In the genomic region with DNA sequence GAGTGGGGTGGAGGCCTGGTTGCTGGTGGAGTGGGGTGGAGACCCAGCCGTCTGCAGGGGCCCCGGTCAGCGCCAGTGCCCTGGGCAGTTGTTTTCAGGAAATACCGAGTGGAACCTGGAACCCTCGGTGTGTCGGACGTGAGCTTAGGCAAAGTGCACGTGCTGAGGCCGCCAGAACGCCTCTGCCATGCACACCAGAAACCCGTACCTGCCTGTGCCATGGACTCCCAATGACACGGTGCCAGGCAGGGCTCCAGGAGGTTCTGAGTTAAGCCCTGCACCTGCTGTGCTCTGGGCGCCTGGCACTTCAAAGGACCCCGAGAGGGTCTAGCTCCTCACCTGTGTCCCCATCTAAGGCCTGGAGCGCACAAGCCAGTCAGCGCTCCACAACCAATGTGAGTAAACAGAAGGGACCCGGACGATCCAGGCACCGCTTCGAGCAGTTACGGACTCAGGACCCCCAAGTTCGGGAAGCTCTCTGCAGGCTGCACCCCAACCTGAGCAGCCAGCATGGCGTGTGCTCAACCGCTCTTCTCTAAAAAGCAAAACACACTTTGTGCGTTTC, we compare ENCODE assay signal across 1 cellular context.
TF ChIP-seq lines count a peak whose summit lies in the region.

No MANE protein-coding gene starts in this region.

TF ChIP-seq in K562, 482 proteins besides CTCF, POLR2A, EP300 and RAD21:
- 0 out of 2 replicates have a peak, but pooled peaks have one; percentile 6 for TF ChIP-seq RBFOX2 (IDR thresholded peaks at IDR 0.05; ENCODE audit: low read depth, low read length)
- TF ChIP-seq, protein P1, sequence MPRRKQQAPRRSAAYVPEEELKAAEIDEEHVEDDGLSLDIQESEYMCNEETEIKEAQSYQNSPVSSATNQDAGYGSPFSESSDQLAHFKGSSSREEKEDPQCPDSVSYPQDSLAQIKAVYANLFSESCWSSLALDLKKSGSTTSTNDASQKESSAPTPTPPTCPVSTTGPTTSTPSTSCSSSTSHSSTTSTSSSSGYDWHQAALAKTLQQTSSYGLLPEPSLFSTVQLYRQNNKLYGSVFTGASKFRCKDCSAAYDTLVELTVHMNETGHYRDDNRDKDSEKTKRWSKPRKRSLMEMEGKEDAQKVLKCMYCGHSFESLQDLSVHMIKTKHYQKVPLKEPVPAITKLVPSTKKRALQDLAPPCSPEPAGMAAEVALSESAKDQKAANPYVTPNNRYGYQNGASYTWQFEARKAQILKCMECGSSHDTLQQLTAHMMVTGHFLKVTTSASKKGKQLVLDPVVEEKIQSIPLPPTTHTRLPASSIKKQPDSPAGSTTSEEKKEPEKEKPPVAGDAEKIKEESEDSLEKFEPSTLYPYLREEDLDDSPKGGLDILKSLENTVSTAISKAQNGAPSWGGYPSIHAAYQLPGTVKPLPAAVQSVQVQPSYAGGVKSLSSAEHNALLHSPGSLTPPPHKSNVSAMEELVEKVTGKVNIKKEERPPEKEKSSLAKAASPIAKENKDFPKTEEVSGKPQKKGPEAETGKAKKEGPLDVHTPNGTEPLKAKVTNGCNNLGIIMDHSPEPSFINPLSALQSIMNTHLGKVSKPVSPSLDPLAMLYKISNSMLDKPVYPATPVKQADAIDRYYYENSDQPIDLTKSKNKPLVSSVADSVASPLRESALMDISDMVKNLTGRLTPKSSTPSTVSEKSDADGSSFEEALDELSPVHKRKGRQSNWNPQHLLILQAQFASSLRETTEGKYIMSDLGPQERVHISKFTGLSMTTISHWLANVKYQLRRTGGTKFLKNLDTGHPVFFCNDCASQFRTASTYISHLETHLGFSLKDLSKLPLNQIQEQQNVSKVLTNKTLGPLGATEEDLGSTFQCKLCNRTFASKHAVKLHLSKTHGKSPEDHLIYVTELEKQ (CRISPR knock-in tag; IDR thresholded peaks at IDR 0.05) = no peak
